Comparison of ENCODE assay signal across 20 cellular contexts in the genomic region with DNA sequence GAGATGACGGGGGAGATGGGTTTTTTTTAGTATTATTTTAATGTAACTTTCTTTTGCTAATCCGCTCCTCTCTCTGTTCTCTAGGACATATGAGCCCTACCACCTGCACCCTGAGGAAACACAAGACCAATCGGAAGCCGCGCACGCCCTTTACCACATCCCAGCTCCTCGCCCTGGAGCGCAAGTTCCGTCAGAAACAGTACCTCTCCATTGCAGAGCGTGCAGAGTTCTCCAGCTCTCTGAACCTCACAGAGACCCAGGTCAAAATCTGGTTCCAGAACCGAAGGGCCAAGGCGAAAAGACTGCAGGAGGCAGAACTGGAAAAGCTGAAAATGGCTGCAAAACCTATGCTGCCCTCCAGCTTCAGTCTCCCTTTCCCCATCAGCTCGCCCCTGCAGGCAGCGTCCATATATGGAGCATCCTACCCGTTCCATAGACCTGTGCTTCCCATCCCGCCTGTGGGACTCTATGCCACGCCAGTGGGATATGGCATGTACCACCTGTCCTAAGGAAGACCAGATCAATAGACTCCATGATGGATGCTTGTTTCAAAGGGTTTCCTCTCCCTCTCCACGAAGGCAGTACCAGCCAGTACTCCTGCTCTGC. TPM values are rescaled to one million over a fixed set of nuclear protein-coding genes. Genes with fewer than 3 reads are reported as not detected.
"Had no signal": no experiment of that assay in that cellular context is flagged by ENCODE, and none has a peak within 500 bp of the region (broad histone marks: within the 10 kb centered on the region; RNA-seq: fewer than 3 reads in every experiment).

No MANE protein-coding gene starts in this region.

- FAIRE-seq: astrocyte, TTC549 had no signal

- DNase-seq: activated CD4-positive, alpha-beta T cell treated with anti-CD3 and anti-CD28 coated beads, Interleukin-2, amount 10 ng/mL, durations not matched to agents 7 days and 5 days; activated CD4-positive, CD25-positive, alpha-beta regulatory T cell; activated CD8-positive, alpha-beta memory T cell treated with anti-CD3 and anti-CD28 coated beads for 24 hours; activated naive CD4-positive, alpha-beta T cell treated with anti-CD3 and anti-CD28 coated beads for 36 hours; caudate nucleus; effector memory CD4-positive, alpha-beta T cell; immature natural killer cell; left cardiac atrium; stimulated activated CD4-positive, alpha-beta T cell treated with anti-CD3 and anti-CD28 coated beads, Interleukin-4, amount 100 ng/mL, for 1 hour; T-helper 17 cell had no signal

- H2AFZ ChIP-seq: parathyroid adenoma had no signal

- H3K4me3 ChIP-seq: coronary artery, gastroesophageal sphincter, lung had no signal

- H3K4me3 Mint-ChIP-seq: activated CD4-positive, alpha-beta T cell treated with anti-CD3 and anti-CD28 coated beads, Interleukin-2, amount 10 ng/mL, durations not matched to agents 7 days and 5 days; activated naive CD4-positive, alpha-beta T cell treated with anti-CD3 and anti-CD28 coated beads for 36 hours; activated T-helper 17 cell treated with anti-CD3 and anti-CD28 coated beads, Interleukin-2, amount 50 U/mL, for 72 hours; immature natural killer cell; natural killer cell treated with Interleukin-12 subunit alpha and Interleukin-12 subunit beta and Interleukin-15 and Interleukin-18, amount 100 ng/mL, for 72 hours; stimulated activated naive CD8-positive, alpha-beta T cell treated with anti-CD3 and anti-CD28 coated beads, Interleukin-15, Interleukin-2, amounts not matched to agents 100 ng/mL and 50 ng/mL, for 24 hours; T-helper 17 cell had no signal

- H3K9me3 Mint-ChIP-seq: activated CD4-positive, alpha-beta T cell treated with anti-CD3 and anti-CD28 coated beads, Interleukin-2, amount 10 ng/mL, durations not matched to agents 7 days and 5 days; activated naive CD4-positive, alpha-beta T cell treated with anti-CD3 and anti-CD28 coated beads for 36 hours; activated T-helper 17 cell treated with anti-CD3 and anti-CD28 coated beads, Interleukin-2, amount 50 U/mL, for 72 hours; natural killer cell treated with Interleukin-12 subunit alpha and Interleukin-12 subunit beta and Interleukin-15 and Interleukin-18, amount 100 ng/mL, for 72 hours; stimulated activated naive CD8-positive, alpha-beta T cell treated with anti-CD3 and anti-CD28 coated beads, Interleukin-15, Interleukin-2, amounts not matched to agents 100 ng/mL and 50 ng/mL, for 24 hours had no signal

- H3K27ac ChIP-seq: coronary artery, gastroesophageal sphincter had no signal

- H3K9ac ChIP-seq: parathyroid adenoma had no signal

- H3K9me3 ChIP-seq: gastroesophageal sphincter had no signal

- H3K27ac Mint-ChIP-seq: activated CD4-positive, alpha-beta T cell treated with anti-CD3 and anti-CD28 coated beads, Interleukin-2, amount 10 ng/mL, durations not matched to agents 7 days and 5 days; activated naive CD4-positive, alpha-beta T cell treated with anti-CD3 and anti-CD28 coated beads for 36 hours; activated T-helper 17 cell treated with anti-CD3 and anti-CD28 coated beads, Interleukin-2, amount 50 U/mL, for 72 hours; immature natural killer cell; natural killer cell treated with Interleukin-12 subunit alpha and Interleukin-12 subunit beta and Interleukin-15 and Interleukin-18, amount 100 ng/mL, for 72 hours; stimulated activated naive CD8-positive, alpha-beta T cell treated with anti-CD3 and anti-CD28 coated beads, Interleukin-15, Interleukin-2, amounts not matched to agents 100 ng/mL and 50 ng/mL, for 24 hours; T-helper 17 cell had no signal

RNA-seq across cellular contexts. Expression of gene MSX2, which starts 4.8 kb away (rescaled TPM):
- total RNA-seq: activated naive CD4-positive, alpha-beta T cell treated with anti-CD3 and anti-CD28 coated beads for 36 hours; activated T-helper 17 cell treated with anti-CD3 and anti-CD28 coated beads, Interleukin-2, amount 50 U/mL, for 72 hours; natural killer cell treated with Interleukin-12 subunit alpha and Interleukin-12 subunit beta and Interleukin-15 and Interleukin-18, amount 100 ng/mL, for 72 hours; temporal lobe had no signal
- polyA plus RNA-seq: immature natural killer cell had no signal
